In the genomic region with DNA sequence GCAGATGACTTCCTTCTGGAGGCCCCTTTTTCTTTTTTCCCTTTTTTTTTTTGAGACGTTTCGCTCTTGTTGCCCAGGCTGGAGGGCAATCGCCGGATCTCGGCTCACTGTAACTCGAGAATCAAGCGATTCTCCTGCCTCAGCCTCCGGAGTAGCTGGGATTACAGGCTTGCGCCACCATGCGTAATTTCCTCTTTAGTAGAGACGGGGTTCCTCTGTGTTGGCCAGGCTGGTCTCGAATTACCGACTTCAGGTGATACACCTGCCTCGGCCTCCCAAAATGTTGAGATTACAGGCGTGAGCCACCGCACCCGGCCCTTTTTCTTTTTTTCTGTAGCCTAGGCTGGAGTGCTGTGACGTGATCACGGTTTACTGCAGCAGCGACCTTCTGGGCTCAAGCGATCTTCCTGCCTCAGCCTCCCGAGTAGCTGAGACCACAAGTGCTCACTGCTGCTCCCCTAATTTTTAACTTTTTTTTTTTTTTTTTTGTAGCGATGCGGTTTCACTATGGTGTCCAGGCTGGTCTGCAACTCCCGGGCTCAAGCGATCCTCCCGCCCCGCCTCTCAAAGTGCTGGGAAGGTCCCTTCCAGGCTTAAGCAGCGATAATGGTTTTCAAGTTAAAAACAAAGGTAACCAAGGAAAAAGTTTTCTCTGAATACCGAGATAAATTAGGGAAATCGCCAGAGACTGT, we compare ENCODE assay signal across 8 cellular contexts. TPM values are rescaled to one million over a fixed set of nuclear protein-coding genes. Genes with fewer than 3 reads are reported as not detected.
DNase-seq lines count a peak whose midpoint lies in the region; ATAC-seq and TF ChIP-seq lines count a peak whose summit lies in the region.

No MANE protein-coding gene starts in this region.

- H4K91ac ChIP-seq in H9 (ENCODE audit: insufficient read length, low read depth, low read length) = no peak overlapping the region

- peak overlapping the region; percentile 59 for H3K27ac ChIP-seq in H9 (ENCODE audit: insufficient read length, low read depth, low read length)

- no peak overlapping the region for H2BK12ac ChIP-seq in H9 (ENCODE audit: insufficient read length, low read depth, low read length)

- H3K9me3 ChIP-seq in H9 (ENCODE audit: control insufficient read depth, low read depth, low read length) = no peaks in the 10 kb centered on the region

- peak overlapping the region; percentile 58 for H3K18ac ChIP-seq in H9 (ENCODE audit: insufficient read length, low read depth, low read length)

- peak; percentile 5 for ATAC-seq in stimulated activated naive CD8-positive, alpha-beta T cell treated with anti-CD3 and anti-CD28 coated beads, Interleukin-15, amount 100 ng/mL, for 72 hours

- no peak overlapping the region for H3K56ac ChIP-seq in H9 (ENCODE audit: insufficient read length, low read depth, low read length)

- no peaks in the 10 kb centered on the region for H4K20me1 ChIP-seq in H9 (ENCODE audit: control insufficient read depth, insufficient read depth, insufficient read length)

- CTCF ChIA-PET in activated CD4-positive, alpha-beta T cell treated with anti-CD3 and anti-CD28 coated beads, Interleukin-2, amount 10 ng/mL, durations not matched to agents 7 days and 5 days (lab: Charles Lee) = interaction anchor here (0.7 to 9.2 kb wide), 3 partner anchors 12 to 192 kb away, joined by 4 to 55 read pairs (median 6); partner anchors contain the start of gene ZNF821

- H3K4me1 Mint-ChIP-seq in H9 = peaks cover 8 to 16% of the 10 kb centered on the region in 2 experiments
- H3K4me1 Mint-ChIP-seq in activated CD4-positive, alpha-beta T cell treated with anti-CD3 and anti-CD28 coated beads, Interleukin-2, amount 10 ng/mL, durations not matched to agents 7 days and 5 days = peaks cover 28% of the 10 kb centered on the region
- peaks cover 31% of the 10 kb centered on the region for H3K4me1 Mint-ChIP-seq in stimulated activated naive CD8-positive, alpha-beta T cell treated with anti-CD3 and anti-CD28 coated beads, Interleukin-15, amount 100 ng/mL, for 72 hours

- no peak overlapping the region for H3K23ac ChIP-seq in H9 (ENCODE audit: insufficient read length, low read depth, low read length)

- peak overlapping the region; percentile 89 for H3K9ac ChIP-seq in H9 (ENCODE audit: extremely low read depth, insufficient read length, low read length)

- H3K27me3 Mint-ChIP-seq in H9 (ENCODE audit: low read depth) = no peaks in the 10 kb centered on the region; the same call in 1 of the 2 replicates
- no peaks in the 10 kb centered on the region for H3K27me3 Mint-ChIP-seq in activated CD4-positive, alpha-beta T cell treated with anti-CD3 and anti-CD28 coated beads, Interleukin-2, amount 10 ng/mL, durations not matched to agents 7 days and 5 days
- no peaks in the 10 kb centered on the region for H3K27me3 Mint-ChIP-seq in stimulated activated naive CD8-positive, alpha-beta T cell treated with anti-CD3 and anti-CD28 coated beads, Interleukin-15, amount 100 ng/mL, for 72 hours

- no peaks in the 10 kb centered on the region for H3K79me1 ChIP-seq in H9 (ENCODE audit: insufficient read depth, low read depth, low read length, poor library complexity, severe bottlenecking)

- H2AK5ac ChIP-seq in H9 (ENCODE audit: insufficient read length, low read length) = no peak overlapping the region

- H3K36me3 Mint-ChIP-seq in H9 (ENCODE audit: insufficient read depth in 1 of 3, low read depth in 3 of 3) = peaks cover 6 to 8% (median 6%) of the 10 kb centered on the region in 3 experiments; a peak in 6 of 7 replicates
- peaks cover 12% of the 10 kb centered on the region for H3K36me3 Mint-ChIP-seq in activated CD4-positive, alpha-beta T cell treated with anti-CD3 and anti-CD28 coated beads, Interleukin-2, amount 10 ng/mL, durations not matched to agents 7 days and 5 days (ENCODE audit: low read depth)

- H3K27me3 ChIP-seq in H9 (ENCODE audit: insufficient read depth, low read length) = no peaks in the 10 kb centered on the region

- POLR2A ChIA-PET in activated CD4-positive, alpha-beta T cell treated with anti-CD3 and anti-CD28 coated beads, Interleukin-2, amount 10 ng/mL, durations not matched to agents 7 days and 5 days (lab: Charles Lee) = interaction anchor here (0.6 to 0.9 kb wide), 2 partner anchors 63 to 85 kb away, joined by 3 to 4 read pairs; partner anchors contain the start of gene AP1G1

- no peak overlapping the region for H2BK15ac ChIP-seq in H9 (ENCODE audit: low read depth, low read length)

- no peak overlapping the region for H4K8ac ChIP-seq in H9 (replicated peaks; ENCODE audit: insufficient read length, low read depth, low read length)

- H3K4me1 ChIP-seq in H9 (ENCODE audit: insufficient read depth, low read length) = no peaks in the 10 kb centered on the region

- H2AFZ ChIP-seq in H9 (ENCODE audit: low read length) = no peak overlapping the region

- H3K79me2 ChIP-seq in H9 (ENCODE audit: insufficient read depth, low read length) = peaks cover 25% of the 10 kb centered on the region; the same call in 1 of the 2 replicates

- no peak overlapping the region for H2BK20ac ChIP-seq in H9 (ENCODE audit: low read depth, low read length, poor library complexity, severe bottlenecking)

- peak; percentile 20; the same call in 1 of the 3 replicates for TF ChIP-seq CTCF in H9 (conservative IDR thresholded peaks at IDR 0.05)

- peak overlapping the region; percentile 99 to 100 (median 99) for H3K27ac Mint-ChIP-seq in H9
- H3K27ac Mint-ChIP-seq in activated CD4-positive, alpha-beta T cell treated with anti-CD3 and anti-CD28 coated beads, Interleukin-2, amount 10 ng/mL, durations not matched to agents 7 days and 5 days = peak overlapping the region; percentile 95
- peak overlapping the region; percentile 99 for H3K27ac Mint-ChIP-seq in stimulated activated naive CD8-positive, alpha-beta T cell treated with anti-CD3 and anti-CD28 coated beads, Interleukin-15, amount 100 ng/mL, for 72 hours

- no CpG with 5 or more reads among the region's 31 CpGs for WGBS in H9 (ENCODE audit: extremely low coverage, insufficient read length, low lambda C conversion rate)

- H3K4me2 ChIP-seq in H9 (ENCODE audit: insufficient read depth, insufficient read length, low read length) = peak overlapping the region; percentile 93

- no peak overlapping the region for H2BK5ac ChIP-seq in H9 (ENCODE audit: insufficient read length, low read length)

- no peak overlapping the region for H2BK120ac ChIP-seq in H9 (ENCODE audit: low read depth, low read length, poor library complexity, severe bottlenecking)

- no peak overlapping the region for H3T11ph ChIP-seq in H9 (ENCODE audit: low read length)

- H3K23me2 ChIP-seq in H9 (ENCODE audit: insufficient read length, low read depth, low read length, poor library complexity, severe bottlenecking) = peaks cover 7% of the 10 kb centered on the region

- peaks cover 0 to 2% of the 10 kb centered on the region in 2 experiments; a peak in 1 of 5 replicates for H3K9me3 Mint-ChIP-seq in H9
- no peaks in the 10 kb centered on the region for H3K9me3 Mint-ChIP-seq in activated CD4-positive, alpha-beta T cell treated with anti-CD3 and anti-CD28 coated beads, Interleukin-2, amount 10 ng/mL, durations not matched to agents 7 days and 5 days
- no peaks in the 10 kb centered on the region for H3K9me3 Mint-ChIP-seq in stimulated activated naive CD8-positive, alpha-beta T cell treated with anti-CD3 and anti-CD28 coated beads, Interleukin-15, amount 100 ng/mL, for 72 hours

- H4K5ac ChIP-seq in H9 (ENCODE audit: insufficient read length, low read depth, low read length) = no peak overlapping the region

- DNase-seq in GM03348 (ENCODE audit: low spot score) = peak; percentile 26
- peak; percentile 86 for DNase-seq in H9
- DNase-seq in NCI-H1092 (lab: John Stamatoyannopoulos, UW) = peak; percentile 25
- DNase-seq in activated CD4-positive, alpha-beta T cell treated with anti-CD3 and anti-CD28 coated beads, Interleukin-2, amount 10 ng/mL, durations not matched to agents 7 days and 5 days = peak; percentile 43
- DNase-seq in effector CD4-positive, alpha-beta T cell = peak; percentile 22
- DNase-seq in medulla oblongata (ENCODE audit: extremely low spot score) = peak; percentile 72
- DNase-seq in stimulated activated naive CD8-positive, alpha-beta T cell treated with anti-CD3 and anti-CD28 coated beads, Interleukin-15, amount 100 ng/mL, for 72 hours = peak; percentile 33 to 43
- DNase-seq in NCI-H1694 treated with DMSO at 0.1 percent for 48 hours (lab: John Stamatoyannopoulos, UW) = no peak

- no peak overlapping the region for H3K4ac ChIP-seq in H9 (ENCODE audit: low read depth, low read length)

- peak overlapping the region; percentile 97 to 98 for H3K4me3 Mint-ChIP-seq in H9
- peak overlapping the region; percentile 93 for H3K4me3 Mint-ChIP-seq in activated CD4-positive, alpha-beta T cell treated with anti-CD3 and anti-CD28 coated beads, Interleukin-2, amount 10 ng/mL, durations not matched to agents 7 days and 5 days
- H3K4me3 Mint-ChIP-seq in stimulated activated naive CD8-positive, alpha-beta T cell treated with anti-CD3 and anti-CD28 coated beads, Interleukin-15, amount 100 ng/mL, for 72 hours = peak overlapping the region; percentile 98 to 99

- peak overlapping the region; percentile 88 for H3K14ac ChIP-seq in H9 (ENCODE audit: insufficient read depth, low read length)

RNA-seq across cellular contexts. Expression of gene IST1, which starts 1.0 kb away (rescaled TPM):
- total RNA-seq in H9 (2021) = 263 and 264 TPM in 2 replicates
- total RNA-seq in activated CD4-positive, alpha-beta T cell treated with anti-CD3 and anti-CD28 coated beads, Interleukin-2, amount 10 ng/mL, durations not matched to agents 7 days and 5 days = 100 to 1,000 TPM; 180 to 191 TPM

RNA-seq across cellular contexts. Expression of gene ZNF821, which starts 10.4 kb away (rescaled TPM):
- 11.6 and 12.5 TPM in 2 replicates for total RNA-seq in H9 (2021)
- total RNA-seq in activated CD4-positive, alpha-beta T cell treated with anti-CD3 and anti-CD28 coated beads, Interleukin-2, amount 10 ng/mL, durations not matched to agents 7 days and 5 days = 1 to 10 TPM; 7.1 to 7.7 TPM

RNA-seq across cellular contexts. Expression of gene ATXN1L, which starts 48.6 kb away (rescaled TPM):
- 30.1 and 30.3 TPM in 2 replicates for total RNA-seq in H9 (2021)
- total RNA-seq in activated CD4-positive, alpha-beta T cell treated with anti-CD3 and anti-CD28 coated beads, Interleukin-2, amount 10 ng/mL, durations not matched to agents 7 days and 5 days = 10 to 100 TPM; 23.2 to 23.6 TPM
